Comparison of ENCODE assay signal across 16 cellular contexts in the genomic region with DNA sequence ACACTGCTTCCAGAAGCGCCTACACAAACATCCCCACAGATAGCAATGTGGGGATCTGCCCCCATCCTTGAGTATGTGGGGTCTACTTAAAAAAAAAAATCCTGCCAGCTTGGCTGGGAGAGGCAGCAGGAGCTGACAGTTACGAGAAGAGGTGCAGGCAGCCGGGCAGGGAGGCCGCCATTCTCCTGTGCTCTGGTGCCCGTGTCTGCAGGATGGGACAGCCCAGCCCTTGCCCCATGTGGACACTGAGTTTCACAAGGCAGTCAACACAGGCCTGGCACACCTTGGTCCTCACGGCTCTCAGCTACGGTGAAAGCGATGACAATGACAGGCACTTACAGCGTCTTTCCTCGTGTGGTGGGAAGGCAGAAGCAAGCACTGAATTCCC. TPM values are rescaled to one million over a fixed set of nuclear protein-coding genes. Genes with fewer than 3 reads are reported as not detected.
DNase-seq lines count a peak whose midpoint lies in the region; ATAC-seq and TF ChIP-seq lines count a peak whose summit lies in the region.
"Had no signal": no experiment of that assay in that cellular context is flagged by ENCODE, and none has a peak within 500 bp of the region (broad histone marks: within the 10 kb centered on the region; RNA-seq: fewer than 3 reads in every experiment).

No MANE protein-coding gene starts in this region.

- no peak for TF ChIP-seq CTCF in Caco-2 (IDR thresholded peaks at IDR 0.05; ENCODE audit: insufficient read depth in 1 of 2, low read depth in 1 of 2, low read length in 1 of 2, severe bottlenecking in 1 of 2, unreplicated experiment in 1 of 2)
- TF ChIP-seq CTCF in nephron progenitor cell (IDR thresholded peaks at IDR 0.05) = no peak
- TF ChIP-seq CTCF in right atrium auricular region (IDR thresholded peaks at IDR 0.05) = no peak

- peak overlapping the region in 1 of 2 donors; percentile 68 for H3K27ac ChIP-seq in right atrium auricular region
- H3K27ac ChIP-seq: cardiac muscle cell, right lobe of liver, WERI-Rb-1 had no signal

- peaks cover 2% of the 10 kb centered on the region for H3K36me3 ChIP-seq in Caco-2 (ENCODE audit: control insufficient read depth, insufficient read depth, low read length)
- H3K36me3 ChIP-seq in right atrium auricular region = peaks cover 40% of the 10 kb centered on the region

- no TSS peak for BruUV-seq in Caco-2 (replicated peaks; lab: Mats Ljungman, UMichigan)

- no peaks in the 10 kb centered on the region for H3K27me3 ChIP-seq in Caco-2 (replicated peaks; ENCODE audit: control insufficient read depth, insufficient read depth, low read length)
- no peaks in the 10 kb centered on the region for H3K27me3 ChIP-seq in right atrium auricular region
- H3K27me3 ChIP-seq: cardiac muscle cell, right lobe of liver had no signal

- H3K9me3 ChIP-seq in Caco-2 = no peaks in the 10 kb centered on the region
- H3K9me3 ChIP-seq in right atrium auricular region = no peaks in the 10 kb centered on the region
- H3K9me3 ChIP-seq: right lobe of liver had no signal

- H3K4me1 Mint-ChIP-seq in Caco-2 (ENCODE audit: low read depth, unreplicated experiment) = no peaks in the 10 kb centered on the region
- H3K4me1 Mint-ChIP-seq in central memory CD8-positive, alpha-beta T cell = peaks cover 34% of the 10 kb centered on the region
- H3K4me1 Mint-ChIP-seq in nephron progenitor cell = peaks cover 46% of the 10 kb centered on the region

- DNase-seq in AG08396 (ENCODE audit: low spot score) (peak; percentile 3), Caco-2 (no peak), nephron progenitor cell (no peak), sciatic nerve (ENCODE audit: low spot score) (no peak), right atrium auricular region (ENCODE audit: low spot score) (no peak), NCI-H524 (lab: John Stamatoyannopoulos, UW) (no peak), hypothalamus (lab: John Stamatoyannopoulos, UW) (no peak)
- DNase-seq in central memory CD8-positive, alpha-beta T cell (ENCODE audit: low spot score in 2 of 2) = no peak
- DNase-seq: midbrain, NCI-H1436 treated with DMSO at 0.1 percent for 48 hours, NCI-H2227 treated with DMSO at 0.1 percent for 48 hours, occipital lobe, right lobe of liver, WERI-Rb-1 had no signal

- H3K36me3 Mint-ChIP-seq in Caco-2 (ENCODE audit: insufficient read depth, unreplicated experiment) (peaks cover 83% of the 10 kb centered on the region), nephron progenitor cell (ENCODE audit: low read depth) (no peaks in the 10 kb centered on the region)
- H3K36me3 Mint-ChIP-seq in central memory CD8-positive, alpha-beta T cell (ENCODE audit: insufficient read depth) = peaks cover 11% of the 10 kb centered on the region
- H3K36me3 Mint-ChIP-seq: activated naive CD4-positive, alpha-beta T cell treated with anti-CD3 and anti-CD28 coated beads, Interleukin-2, amount 50 U/mL, for 24 hours had no signal

- no peak overlapping the region for H3K4me3 ChIP-seq in Caco-2 (ENCODE audit: low read depth, low read length)
- no peak overlapping the region for H3K4me3 ChIP-seq in right atrium auricular region
- H3K4me3 ChIP-seq: cardiac muscle cell, right lobe of liver had no signal

- H3K4me1 ChIP-seq in Caco-2 (no peaks in the 10 kb centered on the region), right atrium auricular region (peaks cover 0 to 58% of the 10 kb centered on the region in 2 donors)

- peak overlapping the region; percentile 66 for H3K27ac Mint-ChIP-seq in Caco-2 (ENCODE audit: unreplicated experiment)
- H3K27ac Mint-ChIP-seq in central memory CD8-positive, alpha-beta T cell (ENCODE audit: low read depth) = peak overlapping the region; percentile 25
- H3K27ac Mint-ChIP-seq in nephron progenitor cell = peak overlapping the region; percentile 90

- ATAC-seq in central memory CD8-positive, alpha-beta T cell (replicated peaks; ENCODE audit: extremely low read depth, poor library complexity, severe bottlenecking) = no peak
- no peak for ATAC-seq in sciatic nerve

- H3K4me3 Mint-ChIP-seq in Caco-2 (ENCODE audit: unreplicated experiment) (no peak overlapping the region), nephron progenitor cell (no peak overlapping the region)
- peak overlapping the region; percentile 86 for H3K4me3 Mint-ChIP-seq in central memory CD8-positive, alpha-beta T cell
- H3K4me3 Mint-ChIP-seq: activated naive CD4-positive, alpha-beta T cell treated with anti-CD3 and anti-CD28 coated beads, Interleukin-2, amount 50 U/mL, for 24 hours had no signal

- H3K9me3 Mint-ChIP-seq in Caco-2 (ENCODE audit: unreplicated experiment) (no peaks in the 10 kb centered on the region), nephron progenitor cell (no peaks in the 10 kb centered on the region)
- H3K9me3 Mint-ChIP-seq in central memory CD8-positive, alpha-beta T cell = no peaks in the 10 kb centered on the region
- H3K9me3 Mint-ChIP-seq: activated naive CD4-positive, alpha-beta T cell treated with anti-CD3 and anti-CD28 coated beads, Interleukin-2, amount 50 U/mL, for 24 hours had no signal

- H3K27me3 Mint-ChIP-seq in Caco-2 (ENCODE audit: insufficient read depth, unreplicated experiment) (no peaks in the 10 kb centered on the region), nephron progenitor cell (ENCODE audit: low read depth, poor library complexity) (no peaks in the 10 kb centered on the region)
- no peaks in the 10 kb centered on the region for H3K27me3 Mint-ChIP-seq in central memory CD8-positive, alpha-beta T cell
- H3K27me3 Mint-ChIP-seq: activated naive CD4-positive, alpha-beta T cell treated with anti-CD3 and anti-CD28 coated beads, Interleukin-2, amount 50 U/mL, for 24 hours had no signal

- POLR2A ChIA-PET in Caco-2 (lab: Charles Lee) = no interaction called here

- intact Hi-C loops in Caco-2 (cut with micrococcal nuclease; ENCODE audit: unreplicated experiment) = no loop called here
- intact Hi-C loops in sciatic nerve (cut with DNase I) = loop anchor here (10.0 kb wide), 1 partner anchor 103 kb away; no protein-coding TSS in a partner anchor

- CTCF ChIA-PET in Caco-2 (lab: Charles Lee) = no interaction called here

RNA-seq across cellular contexts. Expression of a gene that starts 24.0 kb away (rescaled TPM):
- total RNA-seq in Caco-2 (2022) (34.9 and 35.7 TPM in 2 replicates), sciatic nerve (13.1 TPM), right atrium auricular region (1 to 10 TPM; 6.2 to 7.3 TPM)

RNA-seq across cellular contexts. Expression of a gene that starts 28.7 kb away (rescaled TPM):
- total RNA-seq in Caco-2 (2022) (70.7 and 71.6 TPM in 2 replicates), sciatic nerve (3.7 TPM), right atrium auricular region (10 to 100 TPM in 1 of 2 donors, 1 to 10 TPM in 1; 4.8 to 11.8 TPM)

RNA-seq across cellular contexts. Expression of a gene that starts 33.0 kb away (rescaled TPM):
- total RNA-seq in Caco-2 (2022) (91.3 and 91.5 TPM in 2 replicates), sciatic nerve (71.8 TPM), right atrium auricular region (10 to 100 TPM; 17.5 to 31.9 TPM)

RNA-seq across cellular contexts. Expression of a gene that starts 35.1 kb away (rescaled TPM):
- total RNA-seq in Caco-2 (2022) (53.9 and 63.1 TPM in 2 replicates), sciatic nerve (8.0 TPM), right atrium auricular region (1 to 10 TPM; 2.6 to 5.0 TPM)

Comparison
In these comparisons a context has a peak if more than half of its experiments do, and no peak if none do; other contexts are left out.
1. H3K27ac Mint-ChIP-seq: peak in every context shown above with its lines; median percentile 90 in nephron progenitor cell; 66 in Caco-2; 25 in central memory CD8-positive, alpha-beta T cell.